In genomic region chr20:42483694-42484303, GRCh38 we compare ENCODE assay signal across 10 cellular contexts.
A peak's percentile ranks its signal among the peaks of the same experiment; 100 is the strongest.
DNase-seq lines count a peak whose midpoint lies in the region; ATAC-seq and TF ChIP-seq lines count a peak whose summit lies in the region.
"Had no signal": no experiment of that assay in that cellular context is flagged by ENCODE, and none has a peak within 500 bp of the region (broad histone marks: within the 10 kb centered on the region; RNA-seq: fewer than 3 reads in every experiment).

No MANE protein-coding gene starts in this region.

- no peak overlapping the region for H3K18ac ChIP-seq in mesendoderm (ENCODE audit: low read length)

- ATAC-seq in HG03196 (IDR thresholded peaks at IDR 0.05; ENCODE audit: unreplicated experiment) (no peak), HG03571 (IDR thresholded peaks at IDR 0.05; ENCODE audit: unreplicated experiment) (no peak)
- ATAC-seq: stimulated activated memory B cell treated with anti-CD40 and anti-IgM and Interleukin-4, amounts not matched to agents 10 μg/mL and 1 μg/mL and 100 μg/mL, for 72 hours had no signal

- no peaks in the 10 kb centered on the region for H3K4me1 ChIP-seq in mesendoderm (ENCODE audit: control insufficient read depth, low read depth, low read length)

- peak; percentile 31 for TF ChIP-seq CTCF in HFF-Myc (IDR thresholded peaks at IDR 0.05; ENCODE audit: low read depth, low read length, missing control alignments)
- TF ChIP-seq CTCF in WERI-Rb-1 (IDR thresholded peaks at IDR 0.05; ENCODE audit: low read depth, low read length), result peak; percentile 81

- H3K27ac ChIP-seq in WERI-Rb-1 (no peak overlapping the region), mesendoderm (ENCODE audit: low read depth, low read length) (no peak overlapping the region)
- H3K27ac ChIP-seq: SK-N-MC had no signal

- H3K9me3 ChIP-seq in WERI-Rb-1 (ENCODE audit: severe bottlenecking), result peaks cover 5% of the 10 kb centered on the region

- no peak overlapping the region for H3K23ac ChIP-seq in mesendoderm (ENCODE audit: low read length)

- no peak overlapping the region for H2BK15ac ChIP-seq in mesendoderm (replicated peaks; ENCODE audit: low read depth)

- no peaks in the 10 kb centered on the region for H3K79me2 ChIP-seq in mesendoderm (ENCODE audit: control insufficient read depth, insufficient read depth, low read length)

- no peaks in the 10 kb centered on the region for H3K79me1 ChIP-seq in mesendoderm (ENCODE audit: low read length)

- no peak overlapping the region for H3K4ac ChIP-seq in mesendoderm (ENCODE audit: low read depth, low read length)

- no peaks in the 10 kb centered on the region for H3K27me3 ChIP-seq in WERI-Rb-1 (ENCODE audit: insufficient read depth, low read depth, severe bottlenecking)
- H3K27me3 ChIP-seq in mesendoderm (ENCODE audit: insufficient read depth, low read length, poor library complexity), result no peaks in the 10 kb centered on the region

- no peak overlapping the region for H3K9ac ChIP-seq in mesendoderm (ENCODE audit: low read length)

- H2BK5ac ChIP-seq in mesendoderm (ENCODE audit: low read length), result no peak overlapping the region

- H2BK120ac ChIP-seq in mesendoderm (ENCODE audit: low read depth, low read length), result no peak overlapping the region

- H3K4me3 ChIP-seq in HFF-Myc (replicated peaks; ENCODE audit: low read depth, low read length) (no peak overlapping the region), WERI-Rb-1 (ENCODE audit: low read depth, low read length) (no peak overlapping the region), mesendoderm (ENCODE audit: low read length) (no peak overlapping the region)
- H3K4me3 ChIP-seq: SK-N-MC had no signal

- H2AK5ac ChIP-seq in mesendoderm (ENCODE audit: low read length), result no peak overlapping the region

- no CpG with 5 or more reads among the region's 7 CpGs for WGBS in mesendoderm (ENCODE audit: extremely low coverage, insufficient coverage, low lambda C conversion rate)

- no peak overlapping the region for H4K5ac ChIP-seq in mesendoderm (ENCODE audit: low read length)

- H3K4me2 ChIP-seq in mesendoderm (ENCODE audit: low read length), result no peak overlapping the region

- H4K8ac ChIP-seq in mesendoderm (ENCODE audit: low read depth, low read length), result no peak overlapping the region

- no peak overlapping the region for H3K56ac ChIP-seq in mesendoderm (ENCODE audit: low read length)

- DNase-seq in NCI-H1105 (lab: John Stamatoyannopoulos, UW) (peak; percentile 25), NCI-H1105 treated with DMSO at 0.1 percent for 48 hours (lab: John Stamatoyannopoulos, UW) (no peak), HFF-Myc (ENCODE audit: extremely low read depth, low read depth) (no peak), WERI-Rb-1 (peak; percentile 64), mesendoderm (peak; percentile 86), cortex of kidney (lab: John Stamatoyannopoulos, UW) (no peak)

- H3K36me3 ChIP-seq in WERI-Rb-1 (no peaks in the 10 kb centered on the region), mesendoderm (ENCODE audit: control insufficient read depth, insufficient read depth, low read length) (no peaks in the 10 kb centered on the region)

Comparison
In these comparisons a context has a peak if more than half of its experiments do, and no peak if none do; other contexts are left out.
1. DNase-seq: peak in NCI-H1105 (single experiment), WERI-Rb-1 (single experiment) and mesendoderm (single experiment); none in NCI-H1105 treated with DMSO at 0.1 percent for 48 hours (single experiment), HFF-Myc (single experiment) and cortex of kidney (single experiment).